13 cellular contexts compared by ENCODE assay signal in genomic region chr14:101774006-101774755, GRCh38. TPM values are rescaled to one million over a fixed set of nuclear protein-coding genes. Genes with fewer than 3 reads are reported as not detected.
DNase-seq lines count a peak whose midpoint lies in the region; ATAC-seq lines count a peak whose summit lies in the region.
"Had no signal": no experiment of that assay in that cellular context is flagged by ENCODE, and none has a peak within 500 bp of the region (broad histone marks: within the 10 kb centered on the region; RNA-seq: fewer than 3 reads in every experiment).

No MANE protein-coding gene starts in this region.

- H3K9me3 Mint-ChIP-seq in central memory CD8-positive, alpha-beta T cell = no peaks in the 10 kb centered on the region
- no peaks in the 10 kb centered on the region for H3K9me3 Mint-ChIP-seq in activated CD4-positive, alpha-beta memory T cell treated with anti-CD3 and anti-CD28 coated beads, Interleukin-2, amount 10 ng/mL, durations not matched to agents 7 days and 5 days

- no peak for ATAC-seq in central memory CD8-positive, alpha-beta T cell (replicated peaks; ENCODE audit: extremely low read depth, poor library complexity, severe bottlenecking)
- no peak for ATAC-seq in HG02870 (IDR thresholded peaks at IDR 0.05; ENCODE audit: unreplicated experiment)

- CTCF ChIA-PET in activated CD4-positive, alpha-beta memory T cell treated with anti-CD3 and anti-CD28 coated beads, Interleukin-2, amount 10 ng/mL, durations not matched to agents 7 days and 5 days (lab: Charles Lee) = no interaction called here

- no peak overlapping the region for H3K4me3 Mint-ChIP-seq in central memory CD8-positive, alpha-beta T cell
- H3K4me3 Mint-ChIP-seq in activated CD4-positive, alpha-beta memory T cell treated with anti-CD3 and anti-CD28 coated beads, Interleukin-2, amount 10 ng/mL, durations not matched to agents 7 days and 5 days = no peak overlapping the region

- peaks cover 23% of the 10 kb centered on the region for H3K36me3 Mint-ChIP-seq in central memory CD8-positive, alpha-beta T cell (ENCODE audit: insufficient read depth)
- peaks cover 9% of the 10 kb centered on the region for H3K36me3 Mint-ChIP-seq in activated CD4-positive, alpha-beta memory T cell treated with anti-CD3 and anti-CD28 coated beads, Interleukin-2, amount 10 ng/mL, durations not matched to agents 7 days and 5 days (ENCODE audit: low read depth)

- H3K4me1 Mint-ChIP-seq in central memory CD8-positive, alpha-beta T cell = peaks cover 65% of the 10 kb centered on the region
- H3K4me1 Mint-ChIP-seq in activated CD4-positive, alpha-beta memory T cell treated with anti-CD3 and anti-CD28 coated beads, Interleukin-2, amount 10 ng/mL, durations not matched to agents 7 days and 5 days = peaks cover 10% of the 10 kb centered on the region

- peak overlapping the region; percentile 32 for H3K27ac Mint-ChIP-seq in central memory CD8-positive, alpha-beta T cell (ENCODE audit: low read depth)
- no peak overlapping the region for H3K27ac Mint-ChIP-seq in activated CD4-positive, alpha-beta memory T cell treated with anti-CD3 and anti-CD28 coated beads, Interleukin-2, amount 10 ng/mL, durations not matched to agents 7 days and 5 days

- H3K27me3 Mint-ChIP-seq in central memory CD8-positive, alpha-beta T cell = no peaks in the 10 kb centered on the region
- H3K27me3 Mint-ChIP-seq in activated CD4-positive, alpha-beta memory T cell treated with anti-CD3 and anti-CD28 coated beads, Interleukin-2, amount 10 ng/mL, durations not matched to agents 7 days and 5 days = peaks cover 3% of the 10 kb centered on the region

- POLR2A ChIA-PET in activated CD4-positive, alpha-beta memory T cell treated with anti-CD3 and anti-CD28 coated beads, Interleukin-2, amount 10 ng/mL, durations not matched to agents 7 days and 5 days (lab: Charles Lee) = interaction anchor here (1.6 to 3.6 kb wide), 3 partner anchors 35 to 50 kb away, joined by 5 to 12 read pairs (median 6); no protein-coding TSS in a partner anchor

- DNase-seq in NCI-H1436 (lab: John Stamatoyannopoulos, UW) (peak; percentile 55), NCI-H1436 treated with DMSO at 0.1 percent for 48 hours (lab: John Stamatoyannopoulos, UW) (no peak), NCI-H1694 (lab: John Stamatoyannopoulos, UW) (peak; percentile 83), nucleus accumbens (lab: John Stamatoyannopoulos, UW) (peak in 37 of 56 donors; percentile 19 to 75 (median 48)), glomerular visceral epithelial cell (ENCODE audit: extremely low spot score) (no peak)
- DNase-seq in central memory CD8-positive, alpha-beta T cell (ENCODE audit: low spot score in 2 of 2) = no peak
- DNase-seq in activated CD4-positive, alpha-beta memory T cell treated with anti-CD3 and anti-CD28 coated beads, Interleukin-2, amount 10 ng/mL, durations not matched to agents 7 days and 5 days = no peak
- DNase-seq: activated CD4-positive, alpha-beta T cell treated with anti-CD3 and anti-CD28 coated beads, Interleukin-2, amount 50 U/mL, for 1 hour; activated naive CD4-positive, alpha-beta T cell; DMS53; small intestine; upper lobe of left lung had no signal

RNA-seq across cellular contexts. Expression of gene PPP2R5C, which starts 12.7 kb away (rescaled TPM):
- total RNA-seq in activated CD4-positive, alpha-beta memory T cell treated with anti-CD3 and anti-CD28 coated beads, Interleukin-2, amount 10 ng/mL, durations not matched to agents 7 days and 5 days = 100 to 1,000 TPM; 338 to 348 TPM

Comparison
In these comparisons a context has a peak if more than half of its experiments do, and no peak if none do; other contexts are left out.
1. DNase-seq: peak in NCI-H1436 (single experiment), NCI-H1694 (single experiment) and nucleus accumbens (37 of 56); none in NCI-H1436 treated with DMSO at 0.1 percent for 48 hours (single experiment), central memory CD8-positive, alpha-beta T cell (0 of 2), glomerular visceral epithelial cell (single experiment) and activated CD4-positive, alpha-beta memory T cell treated with anti-CD3 and anti-CD28 coated beads, Interleukin-2, amount 10 ng/mL, durations not matched to agents 7 days and 5 days (single experiment).